8 cellular contexts compared by ENCODE assay signal in the genomic region with DNA sequence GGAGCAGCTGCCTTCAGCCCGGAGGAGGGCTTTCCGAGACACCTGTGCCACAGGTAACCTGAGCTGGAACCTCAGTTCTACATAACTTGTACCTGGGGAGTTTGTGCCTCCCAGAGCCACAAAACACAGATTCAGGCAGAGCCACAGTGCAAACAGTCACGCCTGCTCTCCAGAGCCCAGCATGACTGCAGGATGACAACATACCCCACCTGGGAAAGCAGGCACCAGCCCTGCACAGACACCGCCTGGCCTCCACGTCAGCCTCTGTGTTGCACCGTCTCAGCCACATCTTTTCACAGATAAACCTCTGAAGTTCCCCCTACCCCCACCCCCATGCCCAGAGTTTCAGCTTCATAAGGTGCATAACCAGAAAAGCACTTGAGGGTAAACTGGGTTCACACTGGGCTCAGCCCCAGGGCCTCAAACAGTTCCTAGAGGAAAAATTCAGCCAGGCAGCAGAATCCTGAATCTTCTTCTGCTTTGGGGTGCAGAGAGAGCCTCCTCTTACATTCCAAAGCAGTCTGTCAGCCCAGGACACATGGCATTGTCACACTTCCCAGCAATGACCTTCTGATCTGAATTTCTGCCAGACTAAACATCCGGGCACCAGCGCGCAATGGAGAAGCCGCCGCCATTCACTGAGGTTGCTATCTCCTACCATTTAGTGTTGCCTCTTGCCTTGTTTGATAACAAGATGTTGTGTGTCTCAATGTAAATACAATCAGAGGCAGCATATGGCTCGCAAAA.
DNase-seq lines count a peak whose midpoint lies in the region; TF ChIP-seq lines count a peak whose summit lies in the region.

No MANE protein-coding gene starts in this region.

- CTCF ChIA-PET in SK-N-SH (lab: Yijun Ruan, JAX) = interaction anchor here (0.5 kb wide), 1 partner anchor 11 kb away, joined by 4 read pairs; no protein-coding TSS in a partner anchor

- H3K4me1 ChIP-seq in SK-N-SH (ENCODE audit: control insufficient read depth in 1 of 2, insufficient read depth in 2 of 2, low read depth in 1 of 2, low read length in 1 of 2) = peaks cover 7 to 18% of the 10 kb centered on the region in 2 experiments; a peak in 2 of 4 replicates
- H3K4me1 ChIP-seq in left ventricle myocardium inferior = peaks cover 39% of the 10 kb centered on the region
- H3K4me1 ChIP-seq in skeletal muscle tissue (ENCODE audit: control insufficient read depth in 3 of 3, insufficient read depth in 3 of 3, low read length in 3 of 3) = peaks cover 27 to 46% (median 38%) of the 10 kb centered on the region in 3 donors
- peaks cover 11 to 26% (median 19%) of the 10 kb centered on the region in 4 donors for H3K4me1 ChIP-seq in esophagus muscularis mucosa

- no peaks in the 10 kb centered on the region for H3K79me2 ChIP-seq in SK-N-SH (ENCODE audit: insufficient read depth)

- no peak for TF ChIP-seq EP300 in SK-N-SH (IDR thresholded peaks at IDR 0.05; ENCODE audit: borderline replicate concordance in 1 of 2, low read depth in 1 of 2, low read length in 1 of 2)
- TF ChIP-seq EP300 in esophagus muscularis mucosa (IDR thresholded peaks at IDR 0.05) = no peak

- H3K27ac ChIP-seq in SK-N-SH (ENCODE audit: low read depth in 2 of 2, low read length in 1 of 2) (no peak overlapping the region), left ventricle myocardium inferior (replicated peaks) (peak overlapping the region; percentile 86), skeletal muscle tissue (ENCODE audit: low read depth, low read length) (peak overlapping the region; percentile 92), esophagus muscularis mucosa (replicated peaks in 1 of 4) (peak overlapping the region in 1 of 4 donors; percentile 5)

- TF ChIP-seq CTCF in SK-N-SH (IDR thresholded peaks at IDR 0.05) (no peak), left ventricle myocardium inferior (IDR thresholded peaks at IDR 0.05; ENCODE audit: borderline replicate concordance) (no peak), esophagus muscularis mucosa (IDR thresholded peaks at IDR 0.05) (no peak)

- TF ChIP-seq RAD21 in SK-N-SH (IDR thresholded peaks at IDR 0.05; ENCODE audit: low read length) = no peak

- no peaks in the 10 kb centered on the region for H3F3A ChIP-seq in SK-N-SH (replicated peaks; ENCODE audit: insufficient read depth)

- H3K4me3 ChIP-seq in SK-N-SH (ENCODE audit: low read depth in 2 of 2, low read length in 1 of 2) (no peak overlapping the region), left ventricle myocardium inferior (no peak overlapping the region), skeletal muscle tissue (ENCODE audit: low read length in 3 of 3) (no peak overlapping the region), esophagus muscularis mucosa (no peak overlapping the region)

- no peaks in the 10 kb centered on the region for H3K9me3 ChIP-seq in SK-N-SH
- H3K9me3 ChIP-seq in left ventricle myocardium inferior (replicated peaks) = no peaks in the 10 kb centered on the region
- H3K9me3 ChIP-seq in skeletal muscle tissue (ENCODE audit: control insufficient read depth in 3 of 3, low read length in 3 of 3) = no peaks in the 10 kb centered on the region
- no peaks in the 10 kb centered on the region for H3K9me3 ChIP-seq in esophagus muscularis mucosa

- no peaks in the 10 kb centered on the region for H3K36me3 ChIP-seq in SK-N-SH (replicated peaks in 1 of 2; ENCODE audit: control insufficient read depth in 1 of 2, insufficient read depth in 2 of 2, low read length in 1 of 2)
- H3K36me3 ChIP-seq in left ventricle myocardium inferior = no peaks in the 10 kb centered on the region
- no peaks in the 10 kb centered on the region for H3K36me3 ChIP-seq in skeletal muscle tissue (ENCODE audit: control insufficient read depth in 3 of 3, insufficient read depth in 3 of 3, low read length in 3 of 3)
- no peaks in the 10 kb centered on the region for H3K36me3 ChIP-seq in esophagus muscularis mucosa

- 82% methylated on average over 12 of the region's 12 CpGs for WGBS in SK-N-SH (ENCODE audit: low lambda C conversion rate)
- 66% methylated on average over 10 of the region's 12 CpGs for WGBS in esophagus muscularis mucosa

- H3K9me2 ChIP-seq in SK-N-SH = no peaks in the 10 kb centered on the region

- intact Hi-C loops in left ventricle myocardium inferior (cut with micrococcal nuclease) = no loop called here
- intact Hi-C loops in esophagus muscularis mucosa (cut with DNase I) = no loop called here

- no peak overlapping the region for H2AFZ ChIP-seq in SK-N-SH (ENCODE audit: low read depth)

- POLR2A ChIA-PET in SK-N-SH (lab: Yijun Ruan, JAX) = no interaction called here

- H3K4me2 ChIP-seq in SK-N-SH = no peak overlapping the region

- H3K9ac ChIP-seq in SK-N-SH = no peak overlapping the region
- peak overlapping the region in 2 of 3 donors; percentile 6 to 78 for H3K9ac ChIP-seq in skeletal muscle tissue (ENCODE audit: low read depth in 1 of 3, low read length in 3 of 3)

- no peaks in the 10 kb centered on the region for H4K20me1 ChIP-seq in SK-N-SH (ENCODE audit: insufficient read depth)

- H3K27me3 ChIP-seq in SK-N-SH (ENCODE audit: insufficient read depth) (no peaks in the 10 kb centered on the region), left ventricle myocardium inferior (ENCODE audit: low read depth) (no peaks in the 10 kb centered on the region), skeletal muscle tissue (ENCODE audit: control insufficient read depth in 3 of 3, insufficient read depth in 3 of 3, low read length in 3 of 3) (no peaks in the 10 kb centered on the region), esophagus muscularis mucosa (no peaks in the 10 kb centered on the region)

- no peak for TF ChIP-seq POLR2A in esophagus muscularis mucosa (IDR thresholded peaks at IDR 0.05; ENCODE audit: low read depth)

- DNase-seq in LHCN-M2 (ENCODE audit: low read depth) (peak; percentile 83), SK-N-SH (no peak), left ventricle myocardium inferior (no peak), NCI-H1105 treated with DMSO at 0.1 percent for 48 hours (lab: John Stamatoyannopoulos, UW) (no peak), HK-2 (ENCODE audit: unreplicated experiment) (no peak), SKM-1 treated with dmso at 0.1 percent for 144 hours (lab: John Stamatoyannopoulos, UW; ENCODE audit: unreplicated experiment) (no peak), esophagus muscularis mucosa (ENCODE audit: extremely low spot score) (no peak)

TF ChIP-seq in SK-N-SH, 30 proteins besides CTCF, POLR2A, EP300 and RAD21:
- peak; percentile 19; the same call in 1 of the 2 replicates for TF ChIP-seq TCF12 (IDR thresholded peaks at IDR 0.05)
- no peak for TF ChIP-seq TEAD4 (IDR thresholded peaks at IDR 0.05; ENCODE audit: borderline replicate concordance, insufficient read depth)
- TF ChIP-seq FOSL2 (IDR thresholded peaks at IDR 0.05; ENCODE audit: borderline replicate concordance, low read depth) = no peak
- TF ChIP-seq EZH2phosphoT487 (IDR thresholded peaks at IDR 0.05; ENCODE audit: borderline replicate concordance, low read depth) = no peak
- TF ChIP-seq NFIC (IDR thresholded peaks at IDR 0.05; ENCODE audit: borderline replicate concordance) = no peak
- TF ChIP-seq MAX (IDR thresholded peaks at IDR 0.05; ENCODE audit: low read depth) = no peak

Comparison
In these comparisons a context has a peak if more than half of its experiments do, and no peak if none do; other contexts are left out.
1. H3K27ac ChIP-seq: peak in left ventricle myocardium inferior (single experiment) and skeletal muscle tissue (single experiment); none in SK-N-SH (0 of 2).